18 cellular contexts compared by ENCODE assay signal in genomic region chr19:58153386-58153785, GRCh38. TPM values are rescaled to one million over a fixed set of nuclear protein-coding genes. Genes with fewer than 3 reads are reported as not detected.
DNase-seq lines count a peak whose midpoint lies in the region; ATAC-seq and TF ChIP-seq lines count a peak whose summit lies in the region.
"Had no signal": no experiment of that assay in that cellular context is flagged by ENCODE, and none has a peak within 500 bp of the region (broad histone marks: within the 10 kb centered on the region; RNA-seq: fewer than 3 reads in every experiment).

No MANE protein-coding gene starts in this region.

- DNase-seq in activated B cell treated with CpG ODN at 0.5 μM for 24 hours (no peak), naive B cell (no peak), iPS-NIHi7 (ENCODE audit: extremely low spot score) (no peak)
- DNase-seq in stimulated activated CD4-positive, alpha-beta T cell treated with anti-CD3 and anti-CD28 coated beads, Interleukin-4, amount 100 ng/mL, for 4 hours = no peak
- no peak for DNase-seq in NK-92 treated with Interleukin-12 subunit alpha and Interleukin-12 subunit beta, amount 100 ng/mL, for 24 hours (lab: John Stamatoyannopoulos, UW)
- no peak for DNase-seq in stimulated activated naive CD4-positive, alpha-beta T cell (lab: John Stamatoyannopoulos, UW)
- DNase-seq: effector CD4-positive, alpha-beta T cell; heart left ventricle; IMR-90; islet precursor cell; MV-4-11; NCI-H1930; pancreas; T-helper 1 cell had no signal

- peak overlapping the region; percentile 15 for H3K4me3 Mint-ChIP-seq in activated B cell treated with CpG ODN at 0.5 μM for 24 hours
- peak overlapping the region in 6 of 8 donors; percentile 81 to 94 (median 88) for H3K4me3 Mint-ChIP-seq in naive B cell

- H3K4me1 Mint-ChIP-seq in activated B cell treated with CpG ODN at 0.5 μM for 24 hours (peaks cover 22% of the 10 kb centered on the region), naive B cell (peaks cover 22 to 30% (median 27%) of the 10 kb centered on the region in 3 donors)

- CTCF ChIA-PET in activated B cell treated with CpG ODN at 0.5 μM for 24 hours (lab: Charles Lee) = no interaction called here

- H3K4me2 ChIP-seq in BLaER1 treated with 17β-estradiol and CSF1 and Interleukin-3, amounts not matched to agents 10 nM and 100 nM = peak overlapping the region; percentile 79 to 99 (median 92)

- peak overlapping the region in 1 of 11 experiments; percentile 93; a peak in 1 of 22 replicates for H3K9ac ChIP-seq in BLaER1 treated with 17β-estradiol and CSF1 and Interleukin-3, amounts not matched to agents 10 nM and 100 nM

- no peaks in the 10 kb centered on the region for H3K27me3 ChIP-seq in ACC112 (ENCODE audit: insufficient read depth, low read length)
- no peaks in the 10 kb centered on the region for H3K27me3 ChIP-seq in BLaER1 treated with 17β-estradiol and CSF1 and Interleukin-3, amounts not matched to agents 10 nM and 100 nM
- H3K27me3 ChIP-seq: heart left ventricle, pancreas, tibial nerve had no signal

- H3K79me2 ChIP-seq in ACC112 (ENCODE audit: control insufficient read depth, insufficient read depth, low read length, unreplicated experiment) = peaks cover 18% of the 10 kb centered on the region

- H3K4me3 ChIP-seq in ACC112 (ENCODE audit: low read depth, low read length) = peak overlapping the region; percentile 93; the same call in 1 of the 2 replicates
- peak overlapping the region in 7 of 10 experiments; percentile 80 to 95 (median 87); a peak in 7 of 20 replicates for H3K4me3 ChIP-seq in BLaER1 treated with 17β-estradiol and CSF1 and Interleukin-3, amounts not matched to agents 10 nM and 100 nM

- no peak for ATAC-seq in activated B cell treated with CpG ODN at 0.5 μM for 24 hours (ENCODE audit: low read depth)
- ATAC-seq in naive B cell (ENCODE audit: low read depth in 2 of 2) = no peak
- ATAC-seq: activated naive CD4-positive, alpha-beta T cell treated with anti-CD3 and anti-CD28 coated beads, Interleukin-2, amount 50 U/mL, for 72 hours; heart left ventricle; pancreas had no signal

- peaks cover 5% of the 10 kb centered on the region for H3K4me1 ChIP-seq in ACC112 (ENCODE audit: control insufficient read depth, insufficient read depth, low read length, unreplicated experiment)
- H3K4me1 ChIP-seq in BLaER1 treated with 17β-estradiol and CSF1 and Interleukin-3, amounts not matched to agents 10 nM and 100 nM = peaks cover 20 to 35% (median 31%) of the 10 kb centered on the region in 10 experiments

- H3K9me3 Mint-ChIP-seq in activated B cell treated with CpG ODN at 0.5 μM for 24 hours = peaks cover 2% of the 10 kb centered on the region
- peaks cover 0 to 4% (median 0%) of the 10 kb centered on the region in 7 donors for H3K9me3 Mint-ChIP-seq in naive B cell

- POLR2A ChIA-PET in activated B cell treated with CpG ODN at 0.5 μM for 24 hours (lab: Charles Lee) = no interaction called here

- H3K27me3 Mint-ChIP-seq in activated B cell treated with CpG ODN at 0.5 μM for 24 hours = no peaks in the 10 kb centered on the region
- no peaks in the 10 kb centered on the region for H3K27me3 Mint-ChIP-seq in naive B cell

- intact Hi-C loops in activated B cell treated with CpG ODN at 0.5 μM for 24 hours (cut with micrococcal nuclease) = loop anchor here (10.0 kb wide), 1 partner anchor 339 kb away; the partner anchor contains the start of gene ZNF552

- no peak overlapping the region for H2AFZ ChIP-seq in ACC112 (ENCODE audit: low read length, unreplicated experiment)

- peaks cover 7% of the 10 kb centered on the region for H3K36me3 Mint-ChIP-seq in activated B cell treated with CpG ODN at 0.5 μM for 24 hours (ENCODE audit: low read depth)
- H3K36me3 Mint-ChIP-seq in naive B cell = no peaks in the 10 kb centered on the region

- no peak overlapping the region for H3K27ac ChIP-seq in ACC112 (ENCODE audit: low read depth, low read length)
- no peak overlapping the region for H3K27ac ChIP-seq in BLaER1 treated with 17β-estradiol and CSF1 and Interleukin-3, amounts not matched to agents 10 nM and 100 nM

- H3K9me3 ChIP-seq in BLaER1 treated with 17β-estradiol and CSF1 and Interleukin-3, amounts not matched to agents 10 nM and 100 nM (replicated peaks in 1 of 11) = peaks cover 25 to 65% (median 39%) of the 10 kb centered on the region in 11 experiments
- H3K9me3 ChIP-seq: pancreas had no signal

- TF ChIP-seq CTCF in activated B cell treated with CpG ODN at 0.5 μM for 24 hours (IDR thresholded peaks at IDR 0.05) = no peak

- H4K20me1 ChIP-seq in BLaER1 treated with 17β-estradiol and CSF1 and Interleukin-3, amounts not matched to agents 10 nM and 100 nM = no peaks in the 10 kb centered on the region

- H3K27ac Mint-ChIP-seq in activated B cell treated with CpG ODN at 0.5 μM for 24 hours = no peak overlapping the region
- H3K27ac Mint-ChIP-seq in naive B cell = peak overlapping the region in 2 of 6 donors; percentile 30 to 32

- no peaks in the 10 kb centered on the region for H3K36me3 ChIP-seq in ACC112 (ENCODE audit: insufficient read depth, low read length)
- H3K36me3 ChIP-seq in BLaER1 treated with 17β-estradiol and CSF1 and Interleukin-3, amounts not matched to agents 10 nM and 100 nM = peaks cover 5 to 13% (median 9%) of the 10 kb centered on the region in 11 experiments; a peak in 17 of 22 replicates
- H3K36me3 ChIP-seq: heart left ventricle, pancreas had no signal

RNA-seq across cellular contexts. Expression of gene ZNF329, which starts 2.8 kb away (rescaled TPM):
- total RNA-seq in activated B cell treated with CpG ODN at 0.5 μM for 24 hours = 9.7 and 10.8 TPM in 2 replicates
- polyA plus RNA-seq in naive B cell (ENCODE audit: low read depth in 6 of 6) = 10 to 100 TPM in 1 of 6 donors, 1 to 10 TPM in 5; 2.5 to 11.2 (median 5.6) TPM

RNA-seq across cellular contexts. Expression of gene ZNF274, which starts 29.5 kb away (rescaled TPM):
- 47.2 and 50.3 TPM in 2 replicates for total RNA-seq in activated B cell treated with CpG ODN at 0.5 μM for 24 hours
- 10 to 100 TPM; 45.1 to 65.9 (median 55.5) TPM for polyA plus RNA-seq in naive B cell (ENCODE audit: low read depth in 6 of 6)

RNA-seq across cellular contexts. Expression of gene ZSCAN18, which starts 55.4 kb away (rescaled TPM):
- 40.8 and 49.8 TPM in 2 replicates for total RNA-seq in activated B cell treated with CpG ODN at 0.5 μM for 24 hours
- 10 to 100 TPM; 22.2 to 39.2 (median 36.7) TPM for polyA plus RNA-seq in naive B cell (ENCODE audit: low read depth in 6 of 6)
